ENCODE assay signal across 8 cellular contexts in genomic region chr3:53255360-53255774, GRCh38. TPM values are rescaled to one million over a fixed set of nuclear protein-coding genes. Genes with fewer than 3 reads are reported as not detected.
DNase-seq lines count a peak whose midpoint lies in the region; ATAC-seq and TF ChIP-seq lines count a peak whose summit lies in the region.

No MANE protein-coding gene starts in this region.

- H3K4me3 ChIP-seq in A673 (ENCODE audit: low read depth, low read length, poor library complexity, severe bottlenecking) (peak overlapping the region; percentile 83), lower lobe of right lung (peak overlapping the region; percentile 96)

- no peaks in the 10 kb centered on the region for H3K9me3 ChIP-seq in A673 (ENCODE audit: low read depth, low read length, poor library complexity, severe bottlenecking)
- H3K9me3 ChIP-seq in lower lobe of right lung, result no peaks in the 10 kb centered on the region

- intact Hi-C loops in A673 (cut with micrococcal nuclease; ENCODE audit: unreplicated experiment) (no loop called here), lower lobe of right lung (cut with DNase I) (no loop called here)

- H3K27me3 ChIP-seq in A673 (replicated peaks; ENCODE audit: insufficient read depth, low read depth, low read length, poor library complexity) (no peaks in the 10 kb centered on the region), lower lobe of right lung (ENCODE audit: low read depth) (no peaks in the 10 kb centered on the region)

- POLR2A ChIA-PET in A673 (lab: Charles Lee; ENCODE audit: low non-redundant PET), result interaction anchor here (0.6 kb wide), 1 partner anchor 8 kb away, joined by 6 read pairs; no protein-coding TSS in a partner anchor

- H3K4me1 ChIP-seq in A673 (ENCODE audit: insufficient read depth, low read length, poor library complexity, severe bottlenecking) (no peaks in the 10 kb centered on the region), lower lobe of right lung (peaks cover 48% of the 10 kb centered on the region)

- DNase-seq in A673 (ENCODE audit: low spot score) (peak; percentile 6), T-helper 9 cell (peak; percentile 29), cerebellum (ENCODE audit: low spot score) (peak; percentile 38), lower lobe of right lung (peak; percentile 65), SHP77 treated with DMSO at 0.1 percent for 48 hours (lab: John Stamatoyannopoulos, UW) (no peak)
- DNase-seq in stimulated activated CD8-positive, alpha-beta memory T cell treated with anti-CD3 and anti-CD28 coated beads, Interleukin-4, amount 100 ng/mL, for 48 hours, result peak; percentile 53

- no peaks in the 10 kb centered on the region for H3K36me3 ChIP-seq in A673 (ENCODE audit: insufficient read depth, low read length, poor library complexity, severe bottlenecking)
- H3K36me3 ChIP-seq in lower lobe of right lung, result no peaks in the 10 kb centered on the region

- no peak for TF ChIP-seq CTCF in A673 (conservative IDR thresholded peaks at IDR 0.05; ENCODE audit: low read depth, low read length)
- no peak for TF ChIP-seq CTCF in lower lobe of right lung (IDR thresholded peaks at IDR 0.05)

- CTCF ChIA-PET in A673 (lab: Charles Lee), result no interaction called here

- no TSS peak for BruUV-seq in A673 (replicated peaks; lab: Mats Ljungman, UMichigan)

- ATAC-seq in GM18867 (IDR thresholded peaks at IDR 0.05; ENCODE audit: unreplicated experiment), result peak; percentile 44
- ATAC-seq in HG03095 (IDR thresholded peaks at IDR 0.05; ENCODE audit: unreplicated experiment), result peak; percentile 27
- ATAC-seq in lower lobe of right lung, result peak; percentile 51 to 56

- H3K27ac ChIP-seq in A673 (ENCODE audit: low read depth, low read length, poor library complexity, severe bottlenecking) (peak overlapping the region; percentile 82), lower lobe of right lung (peak overlapping the region; percentile 87)

RNA-seq across cellular contexts. Expression of gene TKT, which starts 0.5 kb away (rescaled TPM):
- total RNA-seq in A673 (2021) (186 and 196 TPM in 2 replicates), cerebellum (71.4 TPM), lower lobe of right lung (437 TPM)
